ENCODE assay signal across 28 cellular contexts in the genomic region with DNA sequence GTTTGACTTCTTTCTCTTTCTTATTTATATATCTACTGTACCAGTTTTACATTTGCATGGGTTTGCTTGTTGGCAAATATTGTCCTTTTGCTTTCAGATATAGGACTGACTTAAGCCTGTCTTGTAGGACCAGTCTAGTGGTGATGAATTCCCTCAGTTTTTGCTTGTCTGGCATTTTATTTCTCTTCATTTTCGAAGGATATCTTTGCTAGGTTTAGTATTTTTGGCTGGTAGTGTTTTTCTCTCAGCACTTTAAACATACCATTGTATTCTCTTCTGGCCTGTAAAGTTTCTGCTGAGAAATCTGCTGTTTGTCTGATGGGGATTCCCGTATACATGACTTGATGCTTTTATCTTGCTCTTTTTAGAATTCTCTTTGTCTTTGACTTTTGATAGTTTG.
"Had no signal": no experiment of that assay in that cellular context is flagged by ENCODE, and none has a peak within 500 bp of the region (broad histone marks: within the 10 kb centered on the region; RNA-seq: fewer than 3 reads in every experiment).

No MANE protein-coding gene starts in this region.

- H3K27ac Mint-ChIP-seq: activated CD4-positive, alpha-beta memory T cell treated with anti-CD3 and anti-CD28 coated beads for 36 hours; activated CD4-positive, alpha-beta T cell treated with anti-CD3 and anti-CD28 coated beads for 36 hours; activated CD4-positive, alpha-beta T cell treated with anti-CD3 and anti-CD28 coated beads, Interleukin-2, amount 10 ng/mL, durations not matched to agents 24 days and 14 days; activated naive CD4-positive, alpha-beta T cell treated with anti-CD3 and anti-CD28 coated beads, Interleukin-2, amount 10 ng/mL, durations not matched to agents 7 days and 5 days; activated naive CD8-positive, alpha-beta T cell treated with anti-CD3 and anti-CD28 coated beads, Interleukin-2, amount 10 ng/mL, durations not matched to agents 7 days and 5 days; activated T-cell treated with anti-CD3 and anti-CD28 coated beads, Interleukin-2, amount 50 U/mL, for 24 hours; effector memory CD8-positive, alpha-beta T cell had no signal

- H3K4me3 Mint-ChIP-seq: activated CD4-positive, alpha-beta memory T cell treated with anti-CD3 and anti-CD28 coated beads for 36 hours; activated CD4-positive, alpha-beta T cell treated with anti-CD3 and anti-CD28 coated beads for 36 hours; activated CD4-positive, alpha-beta T cell treated with anti-CD3 and anti-CD28 coated beads, Interleukin-2, amount 10 ng/mL, durations not matched to agents 24 days and 14 days; activated naive CD4-positive, alpha-beta T cell treated with anti-CD3 and anti-CD28 coated beads, Interleukin-2, amount 10 ng/mL, durations not matched to agents 7 days and 5 days; activated naive CD8-positive, alpha-beta T cell treated with anti-CD3 and anti-CD28 coated beads, Interleukin-2, amount 10 ng/mL, durations not matched to agents 7 days and 5 days; activated T-cell treated with anti-CD3 and anti-CD28 coated beads, Interleukin-2, amount 50 U/mL, for 24 hours; activated T-cell treated with anti-CD3 and anti-CD28 coated beads, Interleukin-2, amount 50 U/mL, for 72 hours; effector memory CD8-positive, alpha-beta T cell had no signal

- H3K4me3 ChIP-seq: body of pancreas, esophagus squamous epithelium, gastroesophageal sphincter, heart right ventricle had no signal

- H3K9me3 Mint-ChIP-seq: effector memory CD8-positive, alpha-beta T cell had no signal

- ATAC-seq: activated CD4-positive, alpha-beta T cell treated with anti-CD3 and anti-CD28 coated beads for 36 hours; activated naive CD4-positive, alpha-beta T cell treated with anti-CD3 and anti-CD28 coated beads, Interleukin-2, amount 50 U/mL, for 72 hours; activated T-cell treated with anti-CD3 and anti-CD28 coated beads, Interleukin-2, amount 50 U/mL, for 72 hours; body of pancreas; effector memory CD8-positive, alpha-beta T cell; gastroesophageal sphincter; heart right ventricle had no signal

- H3K27ac ChIP-seq: body of pancreas, esophagus squamous epithelium, gastroesophageal sphincter, heart right ventricle had no signal

- H3K36me3 ChIP-seq: esophagus squamous epithelium, gastroesophageal sphincter, heart right ventricle had no signal

- H3K27me3 Mint-ChIP-seq: activated CD4-positive, alpha-beta memory T cell treated with anti-CD3 and anti-CD28 coated beads for 36 hours; activated CD4-positive, alpha-beta T cell treated with anti-CD3 and anti-CD28 coated beads for 36 hours; activated CD4-positive, alpha-beta T cell treated with anti-CD3 and anti-CD28 coated beads, Interleukin-2, amount 10 ng/mL, durations not matched to agents 24 days and 14 days; activated naive CD4-positive, alpha-beta T cell treated with anti-CD3 and anti-CD28 coated beads, Interleukin-2, amount 10 ng/mL, durations not matched to agents 7 days and 5 days; activated naive CD8-positive, alpha-beta T cell treated with anti-CD3 and anti-CD28 coated beads, Interleukin-2, amount 10 ng/mL, durations not matched to agents 7 days and 5 days; activated T-cell treated with anti-CD3 and anti-CD28 coated beads, Interleukin-2, amount 50 U/mL, for 24 hours; effector memory CD8-positive, alpha-beta T cell had no signal

- H3K4me1 Mint-ChIP-seq: activated naive CD4-positive, alpha-beta T cell treated with anti-CD3 and anti-CD28 coated beads, Interleukin-2, amount 10 ng/mL, durations not matched to agents 7 days and 5 days; activated naive CD8-positive, alpha-beta T cell treated with anti-CD3 and anti-CD28 coated beads, Interleukin-2, amount 10 ng/mL, durations not matched to agents 7 days and 5 days had no signal

- FAIRE-seq: colon had no signal

- H3K27me3 ChIP-seq: body of pancreas, esophagus squamous epithelium, gastroesophageal sphincter, heart right ventricle had no signal

- DNase-seq: activated CD4-positive, alpha-beta memory T cell treated with anti-CD3 and anti-CD28 coated beads for 36 hours; activated CD4-positive, alpha-beta T cell treated with anti-CD3 and anti-CD28 coated beads for 36 hours; activated CD4-positive, alpha-beta T cell treated with anti-CD3 and anti-CD28 coated beads, Interleukin-2, amount 10 ng/mL, durations not matched to agents 24 days and 14 days; activated CD4-positive, CD25-positive, alpha-beta regulatory T cell; activated CD4-positive, CD25-positive, alpha-beta regulatory T cell treated with anti-CD3 and anti-CD28 coated beads, Interleukin-2, amount 50 U/mL, for 72 hours; activated CD8-positive, alpha-beta memory T cell treated with anti-CD3 and anti-CD28 coated beads, Interleukin-2, amount 50 U/mL, for 48 hours; activated gamma-delta T cell; activated naive CD4-positive, alpha-beta T cell; activated naive CD4-positive, alpha-beta T cell treated with anti-CD3 and anti-CD28 coated beads, Interleukin-2, amount 10 ng/mL, durations not matched to agents 7 days and 5 days; activated naive CD8-positive, alpha-beta T cell treated with anti-CD3 and anti-CD28 coated beads, Interleukin-2, amount 10 ng/mL, durations not matched to agents 7 days and 5 days; activated T-cell treated with anti-CD3 and anti-CD28 coated beads for 4 hours; activated T-cell treated with anti-CD3 and anti-CD28 coated beads, Interleukin-2, amount 50 U/mL, for 24 hours; activated T-cell treated with anti-CD3 and anti-CD28 coated beads, Interleukin-2, amount 50 U/mL, for 72 hours; anterior cingulate cortex; body of pancreas; caudate nucleus; cortex of kidney; dermis blood vessel endothelial cell; effector CD4-positive, alpha-beta T cell; effector memory CD8-positive, alpha-beta T cell; erythroblast; esophagus squamous epithelium; foreskin melanocyte; heart right ventricle; T-helper 2 cell had no signal

- H3K4me1 ChIP-seq: body of pancreas, esophagus squamous epithelium had no signal

- H3K9me3 ChIP-seq: body of pancreas had no signal
